In the genomic region with DNA sequence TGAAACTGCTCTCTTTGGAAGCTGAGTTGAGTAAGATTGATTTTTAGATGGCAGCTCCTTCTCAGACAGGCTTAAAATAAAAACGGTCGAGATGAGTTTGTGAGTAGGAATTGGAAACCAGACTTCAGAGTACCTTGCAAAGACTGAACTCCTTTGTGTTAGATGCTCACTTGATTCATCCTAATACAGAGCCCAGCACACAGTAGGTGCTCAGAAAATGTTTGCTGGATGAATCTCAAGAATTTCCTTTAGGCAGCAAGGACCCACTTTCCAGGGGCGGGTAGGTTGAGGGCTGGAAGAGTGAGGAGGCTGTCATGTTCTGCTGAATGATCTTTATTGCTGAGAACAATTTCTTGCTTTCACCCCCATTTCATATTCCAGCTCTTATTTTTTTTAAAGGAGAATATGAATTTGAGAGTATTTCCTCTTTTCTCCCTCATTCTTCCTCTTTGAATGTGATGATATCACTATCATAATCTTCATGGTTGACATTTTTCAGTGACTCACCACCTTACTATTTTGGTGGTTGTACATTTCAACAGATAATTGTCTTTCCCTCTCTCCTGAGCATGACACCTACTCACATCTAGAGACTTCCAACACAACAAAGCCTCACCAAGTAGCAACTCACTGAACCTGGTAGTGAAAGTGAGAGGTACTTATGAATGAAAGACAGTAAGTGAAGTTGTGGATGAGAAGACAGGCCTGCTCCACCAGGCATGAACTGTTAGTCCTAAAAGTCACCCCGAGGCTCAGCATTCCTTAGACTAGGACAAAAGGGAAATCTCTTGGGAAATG, we compare ENCODE assay signal across 1 cellular context.
TF ChIP-seq lines count a peak whose summit lies in the region.

No MANE protein-coding gene starts in this region.

TF ChIP-seq in K562, 482 proteins besides CTCF, POLR2A, EP300 and RAD21 (continued from another document and continues in another):
- TF ChIP-seq, protein P1, sequence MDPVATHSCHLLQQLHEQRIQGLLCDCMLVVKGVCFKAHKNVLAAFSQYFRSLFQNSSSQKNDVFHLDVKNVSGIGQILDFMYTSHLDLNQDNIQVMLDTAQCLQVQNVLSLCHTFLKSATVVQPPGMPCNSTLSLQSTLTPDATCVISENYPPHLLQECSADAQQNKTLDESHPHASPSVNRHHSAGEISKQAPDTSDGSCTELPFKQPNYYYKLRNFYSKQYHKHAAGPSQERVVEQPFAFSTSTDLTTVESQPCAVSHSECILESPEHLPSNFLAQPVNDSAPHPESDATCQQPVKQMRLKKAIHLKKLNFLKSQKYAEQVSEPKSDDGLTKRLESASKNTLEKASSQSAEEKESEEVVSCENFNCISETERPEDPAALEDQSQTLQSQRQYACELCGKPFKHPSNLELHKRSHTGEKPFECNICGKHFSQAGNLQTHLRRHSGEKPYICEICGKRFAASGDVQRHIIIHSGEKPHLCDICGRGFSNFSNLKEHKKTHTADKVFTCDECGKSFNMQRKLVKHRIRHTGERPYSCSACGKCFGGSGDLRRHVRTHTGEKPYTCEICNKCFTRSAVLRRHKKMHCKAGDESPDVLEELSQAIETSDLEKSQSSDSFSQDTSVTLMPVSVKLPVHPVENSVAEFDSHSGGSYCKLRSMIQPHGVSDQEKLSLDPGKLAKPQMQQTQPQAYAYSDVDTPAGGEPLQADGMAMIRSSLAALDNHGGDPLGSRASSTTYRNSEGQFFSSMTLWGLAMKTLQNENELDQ (CRISPR knock-in tag; IDR thresholded peaks at IDR 0.05; ENCODE audit: borderline replicate concordance) = no peak
- TF ChIP-seq ZNF695 (CRISPR knock-in tag; IDR thresholded peaks at IDR 0.05) (no peak), HLTF (IDR thresholded peaks at IDR 0.05) (no peak), ADNP (tag; IDR thresholded peaks at IDR 0.05) (0 out of 2 replicates have a peak, but pooled peaks have one; percentile 59), BRD4 (IDR thresholded peaks at IDR 0.05) (0 out of 2 replicates have a peak, but pooled peaks have one; percentile 10), TRIM28 (IDR thresholded peaks at IDR 0.05) (no peak), THRAP3 (IDR thresholded peaks at IDR 0.05; ENCODE audit: borderline replicate concordance) (no peak), SNRNP70 (optimal IDR thresholded peaks at IDR 0.05; ENCODE audit: low read depth, low read length) (no peak), HCFC1 (IDR thresholded peaks at IDR 0.05; ENCODE audit: low read depth, low read length) (no peak), TBL1XR1 (IDR thresholded peaks at IDR 0.05; ENCODE audit: low read length in 2 of 2) (peak in 1 of 2 experiments; percentile 54; a peak in 2 of 4 replicates), CTBP1 (IDR thresholded peaks at IDR 0.05; ENCODE audit: borderline replicate concordance) (peak; percentile 93), MTA2 (IDR thresholded peaks at IDR 0.05; ENCODE audit: low read depth) (no peak), KDM4B (IDR thresholded peaks at IDR 0.05; ENCODE audit: borderline replicate concordance in 2 of 2, low read depth in 1 of 2) (no peak), ZNF431 (CRISPR knock-in tag; IDR thresholded peaks at IDR 0.05) (no peak), SMARCA4 (IDR thresholded peaks at IDR 0.05) (peak; percentile 98), ZFP30 (CRISPR knock-in tag; IDR thresholded peaks at IDR 0.05; ENCODE audit: borderline replicate concordance) (no peak), ZSCAN29 (IDR thresholded peaks at IDR 0.05) (no peak), ZNF717 (CRISPR knock-in tag; IDR thresholded peaks at IDR 0.05) (no peak), NCOA1 (IDR thresholded peaks at IDR 0.05; ENCODE audit: low read depth) (peak; percentile 41; the same call in 1 of the 2 replicates), ZNF41 (CRISPR knock-in tag; conservative IDR thresholded peaks at IDR 0.05) (no peak), GABPA (tag; conservative IDR thresholded peaks at IDR 0.05; ENCODE audit: low read depth) (no peak), ZNF584 (CRISPR knock-in tag; IDR thresholded peaks at IDR 0.05; ENCODE audit: low read depth) (peak; percentile 53; the same call in 1 of the 2 replicates)
- TF ChIP-seq, protein P2, sequence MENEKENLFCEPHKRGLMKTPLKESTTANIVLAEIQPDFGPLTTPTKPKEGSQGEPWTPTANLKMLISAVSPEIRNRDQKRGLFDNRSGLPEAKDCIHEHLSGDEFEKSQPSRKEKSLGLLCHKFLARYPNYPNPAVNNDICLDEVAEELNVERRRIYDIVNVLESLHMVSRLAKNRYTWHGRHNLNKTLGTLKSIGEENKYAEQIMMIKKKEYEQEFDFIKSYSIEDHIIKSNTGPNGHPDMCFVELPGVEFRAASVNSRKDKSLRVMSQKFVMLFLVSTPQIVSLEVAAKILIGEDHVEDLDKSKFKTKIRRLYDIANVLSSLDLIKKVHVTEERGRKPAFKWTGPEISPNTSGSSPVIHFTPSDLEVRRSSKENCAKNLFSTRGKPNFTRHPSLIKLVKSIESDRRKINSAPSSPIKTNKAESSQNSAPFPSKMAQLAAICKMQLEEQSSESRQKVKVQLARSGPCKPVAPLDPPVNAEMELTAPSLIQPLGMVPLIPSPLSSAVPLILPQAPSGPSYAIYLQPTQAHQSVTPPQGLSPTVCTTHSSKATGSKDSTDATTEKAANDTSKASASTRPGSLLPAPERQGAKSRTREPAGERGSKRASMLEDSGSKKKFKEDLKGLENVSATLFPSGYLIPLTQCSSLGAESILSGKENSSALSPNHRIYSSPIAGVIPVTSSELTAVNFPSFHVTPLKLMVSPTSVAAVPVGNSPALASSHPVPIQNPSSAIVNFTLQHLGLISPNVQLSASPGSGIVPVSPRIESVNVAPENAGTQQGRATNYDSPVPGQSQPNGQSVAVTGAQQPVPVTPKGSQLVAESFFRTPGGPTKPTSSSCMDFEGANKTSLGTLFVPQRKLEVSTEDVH (IDR thresholded peaks at IDR 0.05; ENCODE audit: low read depth, partially characterized antibody) = no peak
- TF ChIP-seq, protein P3, sequence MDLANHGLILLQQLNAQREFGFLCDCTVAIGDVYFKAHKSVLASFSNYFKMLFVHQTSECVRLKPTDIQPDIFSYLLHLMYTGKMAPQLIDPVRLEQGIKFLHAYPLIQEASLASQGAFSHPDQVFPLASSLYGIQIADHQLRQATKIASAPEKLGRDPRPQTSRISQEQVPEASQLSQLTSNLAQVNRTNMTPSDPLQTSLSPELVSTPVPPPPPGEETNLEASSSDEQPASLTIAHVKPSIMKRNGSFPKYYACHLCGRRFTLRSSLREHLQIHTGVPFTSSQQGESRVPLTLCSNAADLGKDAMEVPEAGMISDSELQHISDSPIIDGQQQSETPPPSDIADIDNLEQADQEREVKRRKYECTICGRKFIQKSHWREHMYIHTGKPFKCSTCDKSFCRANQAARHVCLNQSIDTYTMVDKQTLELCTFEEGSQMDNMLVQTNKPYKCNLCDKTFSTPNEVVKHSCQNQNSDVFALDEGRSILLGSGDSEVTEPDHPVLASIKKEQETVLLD (IDR thresholded peaks at IDR 0.05) = peak; percentile 50; the same call in 1 of the 2 replicates
- TF ChIP-seq, protein P4, sequence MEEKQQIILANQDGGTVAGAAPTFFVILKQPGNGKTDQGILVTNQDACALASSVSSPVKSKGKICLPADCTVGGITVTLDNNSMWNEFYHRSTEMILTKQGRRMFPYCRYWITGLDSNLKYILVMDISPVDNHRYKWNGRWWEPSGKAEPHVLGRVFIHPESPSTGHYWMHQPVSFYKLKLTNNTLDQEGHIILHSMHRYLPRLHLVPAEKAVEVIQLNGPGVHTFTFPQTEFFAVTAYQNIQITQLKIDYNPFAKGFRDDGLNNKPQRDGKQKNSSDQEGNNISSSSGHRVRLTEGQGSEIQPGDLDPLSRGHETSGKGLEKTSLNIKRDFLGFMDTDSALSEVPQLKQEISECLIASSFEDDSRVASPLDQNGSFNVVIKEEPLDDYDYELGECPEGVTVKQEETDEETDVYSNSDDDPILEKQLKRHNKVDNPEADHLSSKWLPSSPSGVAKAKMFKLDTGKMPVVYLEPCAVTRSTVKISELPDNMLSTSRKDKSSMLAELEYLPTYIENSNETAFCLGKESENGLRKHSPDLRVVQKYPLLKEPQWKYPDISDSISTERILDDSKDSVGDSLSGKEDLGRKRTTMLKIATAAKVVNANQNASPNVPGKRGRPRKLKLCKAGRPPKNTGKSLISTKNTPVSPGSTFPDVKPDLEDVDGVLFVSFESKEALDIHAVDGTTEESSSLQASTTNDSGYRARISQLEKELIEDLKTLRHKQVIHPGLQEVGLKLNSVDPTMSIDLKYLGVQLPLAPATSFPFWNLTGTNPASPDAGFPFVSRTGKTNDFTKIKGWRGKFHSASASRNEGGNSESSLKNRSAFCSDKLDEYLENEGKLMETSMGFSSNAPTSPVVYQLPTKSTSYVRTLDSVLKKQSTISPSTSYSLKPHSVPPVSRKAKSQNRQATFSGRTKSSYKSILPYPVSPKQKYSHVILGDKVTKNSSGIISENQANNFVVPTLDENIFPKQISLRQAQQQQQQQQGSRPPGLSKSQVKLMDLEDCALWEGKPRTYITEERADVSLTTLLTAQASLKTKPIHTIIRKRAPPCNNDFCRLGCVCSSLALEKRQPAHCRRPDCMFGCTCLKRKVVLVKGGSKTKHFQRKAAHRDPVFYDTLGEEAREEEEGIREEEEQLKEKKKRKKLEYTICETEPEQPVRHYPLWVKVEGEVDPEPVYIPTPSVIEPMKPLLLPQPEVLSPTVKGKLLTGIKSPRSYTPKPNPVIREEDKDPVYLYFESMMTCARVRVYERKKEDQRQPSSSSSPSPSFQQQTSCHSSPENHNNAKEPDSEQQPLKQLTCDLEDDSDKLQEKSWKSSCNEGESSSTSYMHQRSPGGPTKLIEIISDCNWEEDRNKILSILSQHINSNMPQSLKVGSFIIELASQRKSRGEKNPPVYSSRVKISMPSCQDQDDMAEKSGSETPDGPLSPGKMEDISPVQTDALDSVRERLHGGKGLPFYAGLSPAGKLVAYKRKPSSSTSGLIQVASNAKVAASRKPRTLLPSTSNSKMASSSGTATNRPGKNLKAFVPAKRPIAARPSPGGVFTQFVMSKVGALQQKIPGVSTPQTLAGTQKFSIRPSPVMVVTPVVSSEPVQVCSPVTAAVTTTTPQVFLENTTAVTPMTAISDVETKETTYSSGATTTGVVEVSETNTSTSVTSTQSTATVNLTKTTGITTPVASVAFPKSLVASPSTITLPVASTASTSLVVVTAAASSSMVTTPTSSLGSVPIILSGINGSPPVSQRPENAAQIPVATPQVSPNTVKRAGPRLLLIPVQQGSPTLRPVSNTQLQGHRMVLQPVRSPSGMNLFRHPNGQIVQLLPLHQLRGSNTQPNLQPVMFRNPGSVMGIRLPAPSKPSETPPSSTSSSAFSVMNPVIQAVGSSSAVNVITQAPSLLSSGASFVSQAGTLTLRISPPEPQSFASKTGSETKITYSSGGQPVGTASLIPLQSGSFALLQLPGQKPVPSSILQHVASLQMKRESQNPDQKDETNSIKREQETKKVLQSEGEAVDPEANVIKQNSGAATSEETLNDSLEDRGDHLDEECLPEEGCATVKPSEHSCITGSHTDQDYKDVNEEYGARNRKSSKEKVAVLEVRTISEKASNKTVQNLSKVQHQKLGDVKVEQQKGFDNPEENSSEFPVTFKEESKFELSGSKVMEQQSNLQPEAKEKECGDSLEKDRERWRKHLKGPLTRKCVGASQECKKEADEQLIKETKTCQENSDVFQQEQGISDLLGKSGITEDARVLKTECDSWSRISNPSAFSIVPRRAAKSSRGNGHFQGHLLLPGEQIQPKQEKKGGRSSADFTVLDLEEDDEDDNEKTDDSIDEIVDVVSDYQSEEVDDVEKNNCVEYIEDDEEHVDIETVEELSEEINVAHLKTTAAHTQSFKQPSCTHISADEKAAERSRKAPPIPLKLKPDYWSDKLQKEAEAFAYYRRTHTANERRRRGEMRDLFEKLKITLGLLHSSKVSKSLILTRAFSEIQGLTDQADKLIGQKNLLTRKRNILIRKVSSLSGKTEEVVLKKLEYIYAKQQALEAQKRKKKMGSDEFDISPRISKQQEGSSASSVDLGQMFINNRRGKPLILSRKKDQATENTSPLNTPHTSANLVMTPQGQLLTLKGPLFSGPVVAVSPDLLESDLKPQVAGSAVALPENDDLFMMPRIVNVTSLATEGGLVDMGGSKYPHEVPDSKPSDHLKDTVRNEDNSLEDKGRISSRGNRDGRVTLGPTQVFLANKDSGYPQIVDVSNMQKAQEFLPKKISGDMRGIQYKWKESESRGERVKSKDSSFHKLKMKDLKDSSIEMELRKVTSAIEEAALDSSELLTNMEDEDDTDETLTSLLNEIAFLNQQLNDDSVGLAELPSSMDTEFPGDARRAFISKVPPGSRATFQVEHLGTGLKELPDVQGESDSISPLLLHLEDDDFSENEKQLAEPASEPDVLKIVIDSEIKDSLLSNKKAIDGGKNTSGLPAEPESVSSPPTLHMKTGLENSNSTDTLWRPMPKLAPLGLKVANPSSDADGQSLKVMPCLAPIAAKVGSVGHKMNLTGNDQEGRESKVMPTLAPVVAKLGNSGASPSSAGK (IDR thresholded peaks at IDR 0.05) = peak; percentile 60; the same call in 1 of the 2 replicates
- TF ChIP-seq, protein P5, sequence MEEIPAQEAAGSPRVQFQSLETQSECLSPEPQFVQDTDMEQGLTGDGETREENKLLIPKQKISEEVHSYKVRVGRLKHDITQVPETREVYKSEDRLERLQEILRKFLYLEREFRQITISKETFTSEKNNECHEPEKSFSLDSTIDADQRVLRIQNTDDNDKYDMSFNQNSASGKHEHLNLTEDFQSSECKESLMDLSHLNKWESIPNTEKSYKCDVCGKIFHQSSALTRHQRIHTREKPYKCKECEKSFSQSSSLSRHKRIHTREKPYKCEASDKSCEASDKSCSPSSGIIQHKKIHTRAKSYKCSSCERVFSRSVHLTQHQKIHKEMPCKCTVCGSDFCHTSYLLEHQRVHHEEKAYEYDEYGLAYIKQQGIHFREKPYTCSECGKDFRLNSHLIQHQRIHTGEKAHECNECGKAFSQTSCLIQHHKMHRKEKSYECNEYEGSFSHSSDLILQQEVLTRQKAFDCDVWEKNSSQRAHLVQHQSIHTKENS (CRISPR knock-in tag; IDR thresholded peaks at IDR 0.05) = no peak
- TF ChIP-seq, protein P6, sequence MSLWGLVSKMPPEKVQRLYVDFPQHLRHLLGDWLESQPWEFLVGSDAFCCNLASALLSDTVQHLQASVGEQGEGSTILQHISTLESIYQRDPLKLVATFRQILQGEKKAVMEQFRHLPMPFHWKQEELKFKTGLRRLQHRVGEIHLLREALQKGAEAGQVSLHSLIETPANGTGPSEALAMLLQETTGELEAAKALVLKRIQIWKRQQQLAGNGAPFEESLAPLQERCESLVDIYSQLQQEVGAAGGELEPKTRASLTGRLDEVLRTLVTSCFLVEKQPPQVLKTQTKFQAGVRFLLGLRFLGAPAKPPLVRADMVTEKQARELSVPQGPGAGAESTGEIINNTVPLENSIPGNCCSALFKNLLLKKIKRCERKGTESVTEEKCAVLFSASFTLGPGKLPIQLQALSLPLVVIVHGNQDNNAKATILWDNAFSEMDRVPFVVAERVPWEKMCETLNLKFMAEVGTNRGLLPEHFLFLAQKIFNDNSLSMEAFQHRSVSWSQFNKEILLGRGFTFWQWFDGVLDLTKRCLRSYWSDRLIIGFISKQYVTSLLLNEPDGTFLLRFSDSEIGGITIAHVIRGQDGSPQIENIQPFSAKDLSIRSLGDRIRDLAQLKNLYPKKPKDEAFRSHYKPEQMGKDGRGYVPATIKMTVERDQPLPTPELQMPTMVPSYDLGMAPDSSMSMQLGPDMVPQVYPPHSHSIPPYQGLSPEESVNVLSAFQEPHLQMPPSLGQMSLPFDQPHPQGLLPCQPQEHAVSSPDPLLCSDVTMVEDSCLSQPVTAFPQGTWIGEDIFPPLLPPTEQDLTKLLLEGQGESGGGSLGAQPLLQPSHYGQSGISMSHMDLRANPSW (CRISPR knock-in tag; IDR thresholded peaks at IDR 0.05) = no peak
- TF ChIP-seq, protein P7, sequence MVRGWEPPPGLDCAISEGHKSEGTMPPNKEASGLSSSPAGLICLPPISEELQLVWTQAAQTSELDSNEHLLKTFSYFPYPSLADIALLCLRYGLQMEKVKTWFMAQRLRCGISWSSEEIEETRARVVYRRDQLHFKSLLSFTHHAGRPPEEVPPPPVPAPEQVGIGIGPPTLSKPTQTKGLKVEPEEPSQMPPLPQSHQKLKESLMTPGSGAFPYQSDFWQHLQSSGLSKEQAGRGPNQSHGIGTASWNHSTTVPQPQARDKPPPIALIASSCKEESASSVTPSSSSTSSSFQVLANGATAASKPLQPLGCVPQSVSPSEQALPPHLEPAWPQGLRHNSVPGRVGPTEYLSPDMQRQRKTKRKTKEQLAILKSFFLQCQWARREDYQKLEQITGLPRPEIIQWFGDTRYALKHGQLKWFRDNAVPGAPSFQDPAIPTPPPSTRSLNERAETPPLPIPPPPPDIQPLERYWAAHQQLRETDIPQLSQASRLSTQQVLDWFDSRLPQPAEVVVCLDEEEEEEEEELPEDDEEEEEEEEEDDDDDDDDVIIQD (CRISPR knock-in tag; IDR thresholded peaks at IDR 0.05) = no peak
